In the genomic region with DNA sequence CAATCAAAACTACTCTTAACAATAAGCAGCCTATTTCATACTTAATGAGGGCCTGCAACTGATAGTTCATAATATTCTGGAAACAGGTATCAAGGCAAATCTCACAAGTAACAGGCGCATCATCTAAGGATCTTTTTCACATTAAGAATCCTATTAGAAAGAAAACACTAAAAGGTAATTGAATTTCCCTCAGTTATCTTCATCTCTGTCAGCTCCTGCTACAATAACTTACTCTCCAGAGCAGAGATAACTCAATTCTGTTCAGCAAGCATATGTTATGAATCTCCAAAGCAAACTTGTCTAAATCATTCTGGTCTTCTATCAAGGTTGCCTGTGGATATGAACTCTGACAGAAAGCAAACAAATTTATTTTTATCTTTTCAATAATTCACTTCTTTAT, we compare ENCODE assay signal across 1 cellular context.
A peak's percentile ranks its signal among the peaks of the same experiment; 100 is the strongest.
TF ChIP-seq lines count a peak whose summit lies in the region.

No MANE protein-coding gene starts in this region.

TF ChIP-seq in SK-N-SH, 30 proteins besides CTCF, POLR2A, EP300 and RAD21 (continued from another document):
- TF ChIP-seq, protein P1, sequence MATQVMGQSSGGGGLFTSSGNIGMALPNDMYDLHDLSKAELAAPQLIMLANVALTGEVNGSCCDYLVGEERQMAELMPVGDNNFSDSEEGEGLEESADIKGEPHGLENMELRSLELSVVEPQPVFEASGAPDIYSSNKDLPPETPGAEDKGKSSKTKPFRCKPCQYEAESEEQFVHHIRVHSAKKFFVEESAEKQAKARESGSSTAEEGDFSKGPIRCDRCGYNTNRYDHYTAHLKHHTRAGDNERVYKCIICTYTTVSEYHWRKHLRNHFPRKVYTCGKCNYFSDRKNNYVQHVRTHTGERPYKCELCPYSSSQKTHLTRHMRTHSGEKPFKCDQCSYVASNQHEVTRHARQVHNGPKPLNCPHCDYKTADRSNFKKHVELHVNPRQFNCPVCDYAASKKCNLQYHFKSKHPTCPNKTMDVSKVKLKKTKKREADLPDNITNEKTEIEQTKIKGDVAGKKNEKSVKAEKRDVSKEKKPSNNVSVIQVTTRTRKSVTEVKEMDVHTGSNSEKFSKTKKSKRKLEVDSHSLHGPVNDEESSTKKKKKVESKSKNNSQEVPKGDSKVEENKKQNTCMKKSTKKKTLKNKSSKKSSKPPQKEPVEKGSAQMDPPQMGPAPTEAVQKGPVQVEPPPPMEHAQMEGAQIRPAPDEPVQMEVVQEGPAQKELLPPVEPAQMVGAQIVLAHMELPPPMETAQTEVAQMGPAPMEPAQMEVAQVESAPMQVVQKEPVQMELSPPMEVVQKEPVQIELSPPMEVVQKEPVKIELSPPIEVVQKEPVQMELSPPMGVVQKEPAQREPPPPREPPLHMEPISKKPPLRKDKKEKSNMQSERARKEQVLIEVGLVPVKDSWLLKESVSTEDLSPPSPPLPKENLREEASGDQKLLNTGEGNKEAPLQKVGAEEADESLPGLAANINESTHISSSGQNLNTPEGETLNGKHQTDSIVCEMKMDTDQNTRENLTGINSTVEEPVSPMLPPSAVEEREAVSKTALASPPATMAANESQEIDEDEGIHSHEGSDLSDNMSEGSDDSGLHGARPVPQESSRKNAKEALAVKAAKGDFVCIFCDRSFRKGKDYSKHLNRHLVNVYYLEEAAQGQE (IDR thresholded peaks at IDR 0.05; ENCODE audit: low read depth, low read length): no peak
- no peak for TF ChIP-seq EZH2phosphoT487 (IDR thresholded peaks at IDR 0.05; ENCODE audit: borderline replicate concordance, low read depth)
- TF ChIP-seq FOXJ3 (CRISPR knock-in tag; IDR thresholded peaks at IDR 0.05): peak; percentile 75
- TF ChIP-seq, protein P2, sequence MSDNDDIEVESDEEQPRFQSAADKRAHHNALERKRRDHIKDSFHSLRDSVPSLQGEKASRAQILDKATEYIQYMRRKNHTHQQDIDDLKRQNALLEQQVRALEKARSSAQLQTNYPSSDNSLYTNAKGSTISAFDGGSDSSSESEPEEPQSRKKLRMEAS (IDR thresholded peaks at IDR 0.05; ENCODE audit: low read depth): no peak
